Comparison of ENCODE assay signal across 8 cellular contexts in the genomic region with DNA sequence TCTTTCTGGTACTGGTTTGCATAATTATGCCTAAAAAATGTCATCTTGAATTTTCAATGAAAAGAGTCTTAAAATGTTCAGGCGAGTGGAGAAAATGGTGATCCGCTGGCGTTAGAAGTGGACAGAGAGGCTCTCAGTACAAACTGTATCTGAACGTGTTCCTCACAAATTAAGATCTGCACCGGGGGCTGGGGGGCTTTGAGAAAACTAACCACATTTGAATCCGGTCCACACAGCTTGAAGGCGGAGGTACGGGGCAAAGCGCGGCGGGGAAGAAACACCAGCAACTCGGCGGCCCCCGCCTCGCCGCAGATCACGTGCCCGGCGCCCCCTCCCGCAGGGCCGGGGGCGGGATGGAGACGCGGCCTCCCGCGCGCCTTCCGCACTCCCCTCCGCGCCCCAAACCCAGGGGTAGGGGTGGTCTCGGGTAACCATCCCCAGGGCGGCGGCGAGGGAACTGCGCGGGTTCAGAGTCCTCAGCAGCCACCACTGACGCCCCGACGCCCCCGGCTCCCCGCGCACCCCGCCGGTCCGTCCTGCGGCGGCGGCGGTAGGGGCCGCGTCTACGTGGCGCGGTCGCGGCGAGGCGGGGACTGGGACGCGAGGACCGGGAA.
DNase-seq lines count a peak whose midpoint lies in the region; ATAC-seq lines count a peak whose summit lies in the region.

No MANE protein-coding gene starts in this region.

- DNase-seq in NCI-H82 (lab: John Stamatoyannopoulos, UW) (peak; percentile 71), NCI-H82 treated with DMSO at 0.1 percent for 48 hours (lab: John Stamatoyannopoulos, UW; ENCODE audit: unreplicated experiment) (no peak), SK-N-MC (ENCODE audit: low read depth, low spot score) (no peak), hypothalamus (lab: John Stamatoyannopoulos, UW) (peak in 45 of 51 donors; percentile 10 to 75 (median 55)), skeletal muscle cell (ENCODE audit: low read depth) (no peak), NCI-H1048 (lab: John Stamatoyannopoulos, UW) (no peak)

- H3K9ac ChIP-seq in SK-N-MC (ENCODE audit: insufficient read length) = peak overlapping the region; percentile 55

- H3K9me3 ChIP-seq in SK-N-MC (ENCODE audit: low read depth, low read length) = no peaks in the 10 kb centered on the region

- H3K36me3 ChIP-seq in SK-N-MC (ENCODE audit: insufficient read depth, low read length) = peaks cover 21% of the 10 kb centered on the region; the same call in 1 of the 2 replicates

- H3K27ac ChIP-seq in SK-N-MC = no peak overlapping the region
- peak overlapping the region; percentile 76 for H3K27ac ChIP-seq in angular gyrus (ENCODE audit: low read depth, low read length)

- peak; percentile 33 for ATAC-seq in HG03135 (IDR thresholded peaks at IDR 0.05; ENCODE audit: unreplicated experiment)

- peak overlapping the region; percentile 79 for H3K4me3 ChIP-seq in SK-N-MC
- peak overlapping the region; percentile 69 for H3K4me3 ChIP-seq in skeletal muscle cell (ENCODE audit: low read depth, low read length)

Comparison
In these comparisons a context has a peak if more than half of its experiments do, and no peak if none do; other contexts are left out.
1. DNase-seq: peak in NCI-H82 (single experiment) and hypothalamus (45 of 51); none in NCI-H82 treated with DMSO at 0.1 percent for 48 hours (single experiment), SK-N-MC (single experiment), skeletal muscle cell (single experiment) and NCI-H1048 (single experiment).